Comparison of ENCODE assay signal across 1 cellular context in the genomic region with DNA sequence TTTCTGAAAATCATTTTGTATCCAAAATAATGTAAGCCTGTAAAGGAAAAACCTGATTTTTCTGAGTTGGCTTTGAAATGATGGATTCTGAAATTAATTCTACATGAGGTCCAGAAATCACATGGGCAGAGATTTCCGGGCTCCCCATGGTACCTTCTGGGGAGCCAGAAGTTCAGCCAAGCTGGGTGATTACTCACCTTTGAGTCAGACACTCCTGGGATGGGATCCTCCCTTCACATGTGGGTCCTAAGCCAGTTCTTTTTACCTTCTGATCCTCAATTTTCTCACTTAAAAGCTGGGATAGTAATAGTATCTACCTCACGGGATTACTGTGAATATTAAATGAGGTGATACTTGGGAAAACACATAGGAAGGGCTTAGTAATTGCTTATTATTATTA.
A peak's percentile ranks its signal among the peaks of the same experiment; 100 is the strongest.
TF ChIP-seq lines count a peak whose summit lies in the region.

No MANE protein-coding gene starts in this region.

TF ChIP-seq in SK-N-SH, 30 proteins besides CTCF, POLR2A, EP300 and RAD21 (continued from another document):
- TF ChIP-seq, protein P1, sequence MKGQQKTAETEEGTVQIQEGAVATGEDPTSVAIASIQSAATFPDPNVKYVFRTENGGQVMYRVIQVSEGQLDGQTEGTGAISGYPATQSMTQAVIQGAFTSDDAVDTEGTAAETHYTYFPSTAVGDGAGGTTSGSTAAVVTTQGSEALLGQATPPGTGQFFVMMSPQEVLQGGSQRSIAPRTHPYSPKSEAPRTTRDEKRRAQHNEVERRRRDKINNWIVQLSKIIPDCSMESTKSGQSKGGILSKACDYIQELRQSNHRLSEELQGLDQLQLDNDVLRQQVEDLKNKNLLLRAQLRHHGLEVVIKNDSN (IDR thresholded peaks at IDR 0.05; ENCODE audit: borderline replicate concordance, low read depth), result peak; percentile 74; the same call in 1 of the 2 replicates
- TF ChIP-seq SMC3 (IDR thresholded peaks at IDR 0.05; ENCODE audit: low read depth, low read length) (no peak), TCF12 (IDR thresholded peaks at IDR 0.05) (peak; percentile 75), NFIC (IDR thresholded peaks at IDR 0.05; ENCODE audit: borderline replicate concordance) (peak; percentile 61; the same call in 1 of the 2 replicates), ELF1 (IDR thresholded peaks at IDR 0.05) (no peak)
- TF ChIP-seq, protein P2, sequence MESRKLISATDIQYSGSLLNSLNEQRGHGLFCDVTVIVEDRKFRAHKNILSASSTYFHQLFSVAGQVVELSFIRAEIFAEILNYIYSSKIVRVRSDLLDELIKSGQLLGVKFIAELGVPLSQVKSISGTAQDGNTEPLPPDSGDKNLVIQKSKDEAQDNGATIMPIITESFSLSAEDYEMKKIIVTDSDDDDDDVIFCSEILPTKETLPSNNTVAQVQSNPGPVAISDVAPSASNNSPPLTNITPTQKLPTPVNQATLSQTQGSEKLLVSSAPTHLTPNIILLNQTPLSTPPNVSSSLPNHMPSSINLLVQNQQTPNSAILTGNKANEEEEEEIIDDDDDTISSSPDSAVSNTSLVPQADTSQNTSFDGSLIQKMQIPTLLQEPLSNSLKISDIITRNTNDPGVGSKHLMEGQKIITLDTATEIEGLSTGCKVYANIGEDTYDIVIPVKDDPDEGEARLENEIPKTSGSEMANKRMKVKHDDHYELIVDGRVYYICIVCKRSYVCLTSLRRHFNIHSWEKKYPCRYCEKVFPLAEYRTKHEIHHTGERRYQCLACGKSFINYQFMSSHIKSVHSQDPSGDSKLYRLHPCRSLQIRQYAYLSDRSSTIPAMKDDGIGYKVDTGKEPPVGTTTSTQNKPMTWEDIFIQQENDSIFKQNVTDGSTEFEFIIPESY (IDR thresholded peaks at IDR 0.05; ENCODE audit: borderline replicate concordance, low read depth), result no peak
